13 cellular contexts compared by ENCODE assay signal in the genomic region with DNA sequence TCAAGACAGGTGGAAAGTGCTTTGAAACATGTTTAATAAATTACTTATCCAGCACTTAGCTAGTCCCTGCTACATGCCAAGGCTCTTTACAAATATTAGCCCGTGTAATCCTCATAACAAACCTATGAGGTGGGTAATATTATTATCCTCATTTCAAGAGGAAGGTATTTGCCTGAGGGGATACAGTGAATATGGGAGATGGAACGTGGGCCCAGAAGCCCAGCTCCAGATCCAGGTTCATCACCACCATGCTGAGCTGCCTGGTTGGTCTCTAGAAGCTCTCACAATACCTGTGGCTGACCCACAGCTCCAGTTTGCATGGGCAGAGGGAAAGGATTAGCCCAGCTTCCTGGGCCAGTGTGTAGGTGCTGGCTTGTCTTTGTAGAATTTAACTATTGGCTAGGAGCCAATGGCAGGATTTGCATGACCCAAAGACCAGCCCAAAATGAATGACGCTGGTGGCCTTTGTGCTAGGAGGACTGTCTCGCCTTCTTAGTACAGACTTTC.
DNase-seq lines count a peak whose midpoint lies in the region; ATAC-seq and TF ChIP-seq lines count a peak whose summit lies in the region.
"Had no signal": no experiment of that assay in that cellular context is flagged by ENCODE, and none has a peak within 500 bp of the region (broad histone marks: within the 10 kb centered on the region; RNA-seq: fewer than 3 reads in every experiment).

No MANE protein-coding gene starts in this region.

- no peak overlapping the region for H2AK5ac ChIP-seq in neuronal stem cell (ENCODE audit: low read depth, low read length)

- no peak overlapping the region for H2BK5ac ChIP-seq in neuronal stem cell (ENCODE audit: low read length)

- no peak overlapping the region for H2AFZ ChIP-seq in neuronal stem cell (ENCODE audit: low read length)

- H2BK12ac ChIP-seq in neuronal stem cell (ENCODE audit: low read length), result no peak overlapping the region

- H3K4me3 ChIP-seq in neuronal stem cell (ENCODE audit: low read length in 2 of 2), result no peak overlapping the region
- H3K4me3 ChIP-seq: BLaER1 treated with 17β-estradiol and CSF1 and Interleukin-3, amounts not matched to agents 10 nM and 100 nM; HAP-1 had no signal

- H3K27ac ChIP-seq in RWPE1 (no peak overlapping the region), neuronal stem cell (replicated peaks; ENCODE audit: low read length) (no peak overlapping the region)
- H3K27ac ChIP-seq: BLaER1 treated with 17β-estradiol and CSF1 and Interleukin-3, amounts not matched to agents 10 nM and 100 nM had no signal

- POLR2A ChIA-PET in RWPE1 (lab: Yijun Ruan, JAX; ENCODE audit: low non-redundant PET), result no interaction called here

- CTCF ChIA-PET in RWPE1 (lab: Yijun Ruan, JAX), result interaction anchor here (0.9 kb wide), 1 partner anchor 257 kb away, joined by 3 read pairs; no protein-coding TSS in a partner anchor

- no peak overlapping the region for H2BK15ac ChIP-seq in neuronal stem cell (ENCODE audit: low read length)

- H3K4me1 ChIP-seq in neuronal stem cell (ENCODE audit: control insufficient read depth in 2 of 2, insufficient read depth in 1 of 2, low read depth in 1 of 2, low read length in 2 of 2), result no peaks in the 10 kb centered on the region
- H3K4me1 ChIP-seq: BLaER1 treated with 17β-estradiol and CSF1 and Interleukin-3, amounts not matched to agents 10 nM and 100 nM; HAP-1 had no signal

- peaks cover 0 to 2% of the 10 kb centered on the region in 2 donors for H3K9me3 ChIP-seq in neuronal stem cell (replicated peaks in 1 of 2; ENCODE audit: control insufficient read depth in 2 of 2, insufficient read depth in 1 of 2, low read depth in 1 of 2, low read length in 2 of 2)
- H3K9me3 ChIP-seq: HAP-1 had no signal

- H4K91ac ChIP-seq in neuronal stem cell (ENCODE audit: low read depth, low read length, poor library complexity), result no peak overlapping the region

- H3K18ac ChIP-seq in neuronal stem cell (ENCODE audit: low read length), result no peak overlapping the region

- H3K4me2 ChIP-seq in neuronal stem cell (ENCODE audit: insufficient read depth, low read length, poor library complexity, severe bottlenecking), result no peak overlapping the region
- H3K4me2 ChIP-seq: BLaER1 treated with 17β-estradiol and CSF1 and Interleukin-3, amounts not matched to agents 10 nM and 100 nM had no signal

- no peaks in the 10 kb centered on the region for H3K36me3 ChIP-seq in neuronal stem cell (replicated peaks in 1 of 2; ENCODE audit: control insufficient read depth in 2 of 2, insufficient read depth in 2 of 2, low read length in 2 of 2)
- H3K36me3 ChIP-seq: BLaER1 treated with 17β-estradiol and CSF1 and Interleukin-3, amounts not matched to agents 10 nM and 100 nM; HAP-1 had no signal

- H3K9ac ChIP-seq in neuronal stem cell (ENCODE audit: low read depth, low read length, poor library complexity), result no peak overlapping the region
- H3K9ac ChIP-seq: BLaER1 treated with 17β-estradiol and CSF1 and Interleukin-3, amounts not matched to agents 10 nM and 100 nM had no signal

- no peak for TF ChIP-seq CTCF in RWPE1 (conservative IDR thresholded peaks at IDR 0.05; ENCODE audit: low read depth)

- H3K14ac ChIP-seq in neuronal stem cell (ENCODE audit: low read length), result no peak overlapping the region

- DNase-seq in NCI-H1105 treated with DMSO at 0.1 percent for 48 hours (lab: John Stamatoyannopoulos, UW), result peak; percentile 24
- DNase-seq in NCI-H1105 (lab: John Stamatoyannopoulos, UW), result no peak
- peak; percentile 3 for DNase-seq in RWPE1 (ENCODE audit: low spot score)
- no peak for DNase-seq in neuronal stem cell (ENCODE audit: low spot score)
- no peak for DNase-seq in left colon
- no peak for DNase-seq in sciatic nerve (ENCODE audit: low spot score)
- no peak for DNase-seq in activated CD4-positive, alpha-beta T cell treated with anti-CD3 and anti-CD28 coated beads, Interleukin-2, amount 50 U/mL, for 1 hour
- DNase-seq: 8988T, NCI-H1048, NCI-H1694 treated with DMSO at 0.1 percent for 48 hours had no signal

- H4K8ac ChIP-seq in neuronal stem cell (ENCODE audit: low read depth, low read length), result no peak overlapping the region

- intact Hi-C loops in left colon (cut with DNase I, micrococcal nuclease), result no loop called here
- intact Hi-C loops in sciatic nerve (cut with DNase I), result no loop called here

- H2BK120ac ChIP-seq in neuronal stem cell (ENCODE audit: low read depth, low read length), result no peak overlapping the region

- no peaks in the 10 kb centered on the region for H3K27me3 ChIP-seq in neuronal stem cell (ENCODE audit: control insufficient read depth in 3 of 3, insufficient read depth in 3 of 3, low read depth in 1 of 3, low read length in 3 of 3)
- H3K27me3 ChIP-seq: BLaER1 treated with 17β-estradiol and CSF1 and Interleukin-3, amounts not matched to agents 10 nM and 100 nM had no signal

- no peak overlapping the region for H3K4ac ChIP-seq in neuronal stem cell (ENCODE audit: low read length)

- ATAC-seq in esophagus mucosa (peak; percentile 60), left colon (no peak), sciatic nerve (no peak)

- H3K79me1 ChIP-seq in neuronal stem cell (ENCODE audit: low read depth, low read length), result no peaks in the 10 kb centered on the region

- H3K23ac ChIP-seq in neuronal stem cell (ENCODE audit: low read depth, low read length, poor library complexity), result no peak overlapping the region

- WGBS in neuronal stem cell (ENCODE audit: extremely low coverage in 2 of 2, insufficient read length in 2 of 2, insufficient replicate concordance in 1 of 2), 2 donors, result no CpG with 5 or more reads among the region's 4 CpGs

Comparison
In these comparisons a context has a peak if more than half of its experiments do, and no peak if none do; other contexts are left out.
1. DNase-seq: peak in NCI-H1105 treated with DMSO at 0.1 percent for 48 hours (single experiment) and RWPE1 (single experiment); none in NCI-H1105 (single experiment), neuronal stem cell (single experiment), left colon (0 of 2), sciatic nerve (single experiment) and activated CD4-positive, alpha-beta T cell treated with anti-CD3 and anti-CD28 coated beads, Interleukin-2, amount 50 U/mL, for 1 hour (single experiment).